In the genomic region with DNA sequence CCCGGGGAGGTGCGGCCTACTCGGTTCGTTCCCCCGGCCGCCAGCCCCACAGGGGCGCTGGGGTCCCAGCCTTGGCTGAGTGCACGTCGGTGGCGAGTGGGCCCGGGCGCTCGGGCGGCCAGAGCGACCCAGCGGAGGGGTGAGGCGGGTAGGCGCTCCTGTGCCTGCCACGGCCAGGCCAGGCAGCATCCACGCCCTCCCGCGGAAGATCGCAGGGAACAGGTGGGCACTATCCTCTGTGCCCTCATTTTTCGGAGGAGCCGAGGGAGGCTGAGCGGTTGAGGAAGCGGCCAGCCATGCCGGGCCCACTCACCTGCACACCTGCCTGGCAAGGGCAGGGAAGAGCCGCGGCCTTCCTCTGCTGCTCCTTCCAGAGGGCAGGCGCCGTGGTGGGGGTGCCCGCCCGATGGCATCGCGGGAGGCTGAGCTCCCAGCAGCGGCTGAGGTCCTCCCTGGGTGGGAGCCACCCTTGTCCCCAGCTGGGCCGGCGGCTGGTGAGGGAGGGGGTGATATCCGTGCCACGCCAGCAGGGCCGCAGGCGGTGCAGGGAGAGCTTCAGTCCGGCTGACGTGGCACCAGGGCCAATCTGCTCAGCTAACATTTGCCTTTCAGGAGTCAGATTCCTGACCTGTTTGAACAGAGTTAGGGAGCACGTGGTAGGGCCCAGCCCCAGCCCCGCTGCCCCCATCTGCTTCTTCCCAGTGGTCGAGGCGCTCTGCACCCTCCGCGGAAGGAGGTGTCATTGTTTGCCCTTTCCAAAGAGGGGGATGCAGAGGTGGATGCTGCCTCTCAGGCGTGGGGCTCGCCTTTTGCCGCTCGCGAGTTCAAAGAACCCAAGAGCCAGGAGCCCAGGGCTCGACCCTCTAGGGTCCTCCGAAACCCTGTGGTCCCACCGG, we compare ENCODE assay signal across 8 cellular contexts. TPM values are rescaled to one million over a fixed set of nuclear protein-coding genes. Genes with fewer than 3 reads are reported as not detected.
DNase-seq lines count a peak whose midpoint lies in the region; ATAC-seq, FAIRE-seq and TF ChIP-seq lines count a peak whose summit lies in the region.

No MANE protein-coding gene starts in this region.

- H3K36me3 Mint-ChIP-seq in HFFc6 (ENCODE audit: low read depth), result peaks cover 16% of the 10 kb centered on the region; the same call in 1 of the 2 replicates

- TF ChIP-seq CTCF in HFFc6 (IDR thresholded peaks at IDR 0.05) (no peak), VCaP (conservative IDR thresholded peaks at IDR 0.05) (no peak), fibroblast of the aortic adventitia (IDR thresholded peaks at IDR 0.05; ENCODE audit: insufficient read depth, low read length) (no peak), psoas muscle (IDR thresholded peaks at IDR 0.05) (no peak)

- H3K4me3 ChIP-seq in BLaER1 treated with 17β-estradiol and CSF1 and Interleukin-3, amounts not matched to agents 10 nM and 100 nM, result peak overlapping the region; percentile 54 to 79 (median 67)
- peak overlapping the region; percentile 77 for H3K4me3 ChIP-seq in fibroblast of the aortic adventitia (ENCODE audit: low read depth, low read length)
- H3K4me3 ChIP-seq in psoas muscle, result peak overlapping the region; percentile 64

- H4K20me1 ChIP-seq in BLaER1 treated with 17β-estradiol and CSF1 and Interleukin-3, amounts not matched to agents 10 nM and 100 nM, result peaks cover 29 to 73% (median 50%) of the 10 kb centered on the region in 11 experiments

- intact Hi-C loops in psoas muscle (cut with DNase I), result loop anchor here (2.0 to 5.0 kb wide), 3 partner anchors 63 to 208 kb away; a partner anchor contains a TSS

- H3K27ac ChIP-seq in BLaER1 treated with 17β-estradiol and CSF1 and Interleukin-3, amounts not matched to agents 10 nM and 100 nM, result peak overlapping the region in 10 of 11 experiments; percentile 80 to 98 (median 93); a peak in 17 of 22 replicates
- peak overlapping the region; percentile 100 for H3K27ac ChIP-seq in VCaP
- H3K27ac ChIP-seq in psoas muscle, result peak overlapping the region; percentile 97

- DNase-seq in HFFc6 (peak; percentile 32), fibroblast of the aortic adventitia (ENCODE audit: low read depth) (no peak), psoas muscle (no peak), NCI-H510A (lab: John Stamatoyannopoulos, UW) (no peak), H54 (ENCODE audit: insufficient read length, low spot score) (no peak)

- H3K9me3 ChIP-seq in BLaER1 treated with 17β-estradiol and CSF1 and Interleukin-3, amounts not matched to agents 10 nM and 100 nM (replicated peaks in 1 of 11), result no peaks in the 10 kb centered on the region
- no peaks in the 10 kb centered on the region for H3K9me3 ChIP-seq in psoas muscle

- H3K27me3 ChIP-seq in BLaER1 treated with 17β-estradiol and CSF1 and Interleukin-3, amounts not matched to agents 10 nM and 100 nM, result no peaks in the 10 kb centered on the region
- no peaks in the 10 kb centered on the region for H3K27me3 ChIP-seq in psoas muscle (ENCODE audit: insufficient read depth in 3 of 3, low read length in 2 of 3)

- peaks cover 9 to 18% (median 10%) of the 10 kb centered on the region in 11 experiments; a peak in 19 of 22 replicates for H3K36me3 ChIP-seq in BLaER1 treated with 17β-estradiol and CSF1 and Interleukin-3, amounts not matched to agents 10 nM and 100 nM
- H3K36me3 ChIP-seq in psoas muscle (ENCODE audit: insufficient read depth in 1 of 2, low read depth in 1 of 2), result no peaks in the 10 kb centered on the region

- peaks cover 2% of the 10 kb centered on the region for H3K27me3 Mint-ChIP-seq in HFFc6 (ENCODE audit: insufficient read depth)

- FAIRE-seq in H54 (lab: Jason Lieb, UNC), result no peak

- peak overlapping the region; percentile 76 to 96 (median 86) for H3K9ac ChIP-seq in BLaER1 treated with 17β-estradiol and CSF1 and Interleukin-3, amounts not matched to agents 10 nM and 100 nM

- peaks cover 21% of the 10 kb centered on the region for H3K4me1 Mint-ChIP-seq in HFFc6 (ENCODE audit: low read depth)

- H3K4me1 ChIP-seq in BLaER1 treated with 17β-estradiol and CSF1 and Interleukin-3, amounts not matched to agents 10 nM and 100 nM, result peaks cover 21 to 39% (median 24%) of the 10 kb centered on the region in 10 experiments
- H3K4me1 ChIP-seq in psoas muscle, result peaks cover 30% of the 10 kb centered on the region

- TF ChIP-seq POLR2A in H54 (IDR thresholded peaks at IDR 0.05; ENCODE audit: low read depth, low read length), result no peak

- 28 to 35% (median 29%) methylated on average over 44 to 59 of the region's 59 CpGs for WGBS in psoas muscle, 3 donors

- peak overlapping the region; percentile 55 for H3K4me3 Mint-ChIP-seq in HFFc6

- H3K9me3 Mint-ChIP-seq in HFFc6, result no peaks in the 10 kb centered on the region

- ATAC-seq in psoas muscle, result no peak
- no peak for ATAC-seq in GM18498 (IDR thresholded peaks at IDR 0.05; ENCODE audit: unreplicated experiment)

- peak overlapping the region; percentile 94 to 99 (median 98) for H3K4me2 ChIP-seq in BLaER1 treated with 17β-estradiol and CSF1 and Interleukin-3, amounts not matched to agents 10 nM and 100 nM

- H3K27ac Mint-ChIP-seq in HFFc6, result peak overlapping the region; percentile 72

RNA-seq across cellular contexts. Expression of a gene that starts 1.6 kb away (rescaled TPM):
- total RNA-seq in HFFc6 (2021; fragmentation: NEBNext Ultra II Directional; extraction: Animal tissue kit (Norgen Biotek cat#: 25700)), result 10 to 100 TPM; 63.2 to 98.6 (median 75.5) TPM
- total RNA-seq in fibroblast of the aortic adventitia (ENCODE audit: low replicate concordance) (23.8 and 39.4 TPM in 2 replicates), psoas muscle (10 to 100 TPM; 31.5 to 40.0 (median 37.0) TPM)
- polyA plus RNA-seq in psoas muscle, result 10 to 100 TPM; 22.3 to 27.6 (median 26.1) TPM

RNA-seq across cellular contexts. Expression of a gene that starts 44.8 kb away (rescaled TPM):
- total RNA-seq in HFFc6 (2021; fragmentation: NEBNext Ultra II Directional; extraction: Animal tissue kit (Norgen Biotek cat#: 25700)), result 10 to 100 TPM; 11.5 to 14.0 (median 12.3) TPM
- total RNA-seq in fibroblast of the aortic adventitia (ENCODE audit: low replicate concordance), result 11.9 and 12.5 TPM in 2 replicates
- total RNA-seq in psoas muscle, result 1 to 10 TPM; 4.9 to 9.6 (median 7.4) TPM
- 1 to 10 TPM; 4.7 to 5.3 (median 4.8) TPM for polyA plus RNA-seq in psoas muscle
